ENCODE assay signal across 16 cellular contexts in genomic region chr17:49450735-49451134, GRCh38. TPM values are rescaled to one million over a fixed set of nuclear protein-coding genes. Genes with fewer than 3 reads are reported as not detected.
A peak's percentile ranks its signal among the peaks of the same experiment; 100 is the strongest.
DNase-seq lines count a peak whose midpoint lies in the region; ATAC-seq, FAIRE-seq and TF ChIP-seq lines count a peak whose summit lies in the region.
"Had no signal": no experiment of that assay in that cellular context is flagged by ENCODE, and none has a peak within 500 bp of the region (broad histone marks: within the 10 kb centered on the region; RNA-seq: fewer than 3 reads in every experiment).

No MANE protein-coding gene starts in this region.

- DNase-seq in activated CD8-positive, alpha-beta memory T cell treated with anti-CD3 and anti-CD28 coated beads, Interleukin-2, amount 10 ng/mL, durations not matched to agents 7 days and 5 days = peak; percentile 45
- DNase-seq in activated CD8-positive, alpha-beta memory T cell treated with anti-CD3 and anti-CD28 coated beads, Interleukin-2, amount 50 U/mL, for 4 hours = no peak
- peak; percentile 65 for DNase-seq in MV-4-11 (lab: John Stamatoyannopoulos, UW)
- peak; percentile 82 for DNase-seq in epithelial cell of esophagus (ENCODE audit: low read depth)
- peak; percentile 94 for DNase-seq in osteoblast (ENCODE audit: insufficient read length, low spot score, missing footprints)
- no peak for DNase-seq in GM19239 (ENCODE audit: insufficient read length, low spot score)
- no peak for DNase-seq in NCI-H526 treated with DMSO at 0.1 percent for 48 hours (lab: John Stamatoyannopoulos, UW)
- DNase-seq: activated CD4-positive, alpha-beta T cell treated with anti-CD3 and anti-CD28 coated beads for 36 hours; brain microvascular endothelial cell; DMS 273 treated with DMSO at 0.1 percent for 48 hours; effector memory CD8-positive, alpha-beta T cell; left colon; NCI-H1105; T-helper 2 cell had no signal

- H3K79me2 ChIP-seq in osteoblast (ENCODE audit: insufficient read depth, low read length) = no peaks in the 10 kb centered on the region

- peaks cover 18% of the 10 kb centered on the region for H3K4me1 ChIP-seq in osteoblast (ENCODE audit: insufficient read depth, low read length)

- peaks cover 11% of the 10 kb centered on the region for H3K27me3 Mint-ChIP-seq in activated CD8-positive, alpha-beta memory T cell treated with anti-CD3 and anti-CD28 coated beads, Interleukin-2, amount 10 ng/mL, durations not matched to agents 7 days and 5 days
- H3K27me3 Mint-ChIP-seq: activated CD4-positive, alpha-beta T cell treated with anti-CD3 and anti-CD28 coated beads for 36 hours had no signal

- H3K27me3 ChIP-seq in osteoblast (ENCODE audit: insufficient read depth, low read length) = peaks cover 4% of the 10 kb centered on the region

- H3K27ac Mint-ChIP-seq in activated CD8-positive, alpha-beta memory T cell treated with anti-CD3 and anti-CD28 coated beads, Interleukin-2, amount 10 ng/mL, durations not matched to agents 7 days and 5 days = no peak overlapping the region
- H3K27ac Mint-ChIP-seq: activated CD4-positive, alpha-beta T cell treated with anti-CD3 and anti-CD28 coated beads for 36 hours had no signal

- CTCF ChIA-PET in activated CD8-positive, alpha-beta memory T cell treated with anti-CD3 and anti-CD28 coated beads, Interleukin-2, amount 10 ng/mL, durations not matched to agents 7 days and 5 days (lab: Charles Lee) = interaction anchor here (0.5 to 2.5 kb wide), 3 partner anchors 83 to 107 kb away, joined by 3 to 9 read pairs (median 5); no protein-coding TSS in a partner anchor

- no peak overlapping the region for H3K27ac ChIP-seq in osteoblast (ENCODE audit: low read depth, low read length)
- H3K27ac ChIP-seq: brain microvascular endothelial cell had no signal

- no peak for TF ChIP-seq CTCF in epithelial cell of esophagus (IDR thresholded peaks at IDR 0.05; ENCODE audit: insufficient read depth, low read depth, low read length, missing control alignments)
- no peak for TF ChIP-seq CTCF in osteoblast (IDR thresholded peaks at IDR 0.05; ENCODE audit: extremely low read depth, low read depth, low read length)

- no peaks in the 10 kb centered on the region for H3K36me3 Mint-ChIP-seq in activated CD8-positive, alpha-beta memory T cell treated with anti-CD3 and anti-CD28 coated beads, Interleukin-2, amount 10 ng/mL, durations not matched to agents 7 days and 5 days

- ATAC-seq in activated CD8-positive, alpha-beta memory T cell treated with anti-CD3 and anti-CD28 coated beads, Interleukin-2, amount 10 ng/mL, durations not matched to agents 7 days and 5 days = peak; percentile 62
- ATAC-seq in HG02938 (IDR thresholded peaks at IDR 0.05; ENCODE audit: unreplicated experiment) = no peak
- ATAC-seq: activated CD4-positive, alpha-beta T cell treated with anti-CD3 and anti-CD28 coated beads for 36 hours; effector memory CD8-positive, alpha-beta T cell; left colon had no signal

- no peaks in the 10 kb centered on the region for H3K9me3 ChIP-seq in osteoblast (ENCODE audit: low read depth, low read length)

- H3K36me3 ChIP-seq in osteoblast (ENCODE audit: insufficient read depth, low read length) = no peaks in the 10 kb centered on the region
- H3K36me3 ChIP-seq: brain microvascular endothelial cell had no signal

- no peak overlapping the region for H3K4me3 Mint-ChIP-seq in activated CD8-positive, alpha-beta memory T cell treated with anti-CD3 and anti-CD28 coated beads, Interleukin-2, amount 10 ng/mL, durations not matched to agents 7 days and 5 days
- H3K4me3 Mint-ChIP-seq: activated CD4-positive, alpha-beta T cell treated with anti-CD3 and anti-CD28 coated beads for 36 hours had no signal

- no peak overlapping the region for H3K4me3 ChIP-seq in epithelial cell of esophagus (ENCODE audit: low read length)
- no peak overlapping the region for H3K4me3 ChIP-seq in osteoblast (ENCODE audit: insufficient read depth, low read length)

- H3K4me1 Mint-ChIP-seq in activated CD8-positive, alpha-beta memory T cell treated with anti-CD3 and anti-CD28 coated beads, Interleukin-2, amount 10 ng/mL, durations not matched to agents 7 days and 5 days = peaks cover 19% of the 10 kb centered on the region
- H3K4me1 Mint-ChIP-seq: activated CD4-positive, alpha-beta T cell treated with anti-CD3 and anti-CD28 coated beads for 36 hours had no signal

- FAIRE-seq in GM19239 (lab: Jason Lieb, UNC) = no peak
- FAIRE-seq: RCC 7860 had no signal

- no peak overlapping the region for H3K4me2 ChIP-seq in osteoblast (ENCODE audit: insufficient read depth, low read length)

- H3K9me3 Mint-ChIP-seq in activated CD8-positive, alpha-beta memory T cell treated with anti-CD3 and anti-CD28 coated beads, Interleukin-2, amount 10 ng/mL, durations not matched to agents 7 days and 5 days (ENCODE audit: low read depth) = no peaks in the 10 kb centered on the region
- H3K9me3 Mint-ChIP-seq: effector memory CD8-positive, alpha-beta T cell had no signal

- no peaks in the 10 kb centered on the region for H4K20me1 ChIP-seq in osteoblast (ENCODE audit: insufficient read depth, low read length)

- H2AFZ ChIP-seq in osteoblast (ENCODE audit: low read length) = no peak overlapping the region

RNA-seq across cellular contexts. Expression of gene PHB1, which starts 36.1 kb away (rescaled TPM):
- total RNA-seq in activated CD8-positive, alpha-beta memory T cell treated with anti-CD3 and anti-CD28 coated beads, Interleukin-2, amount 10 ng/mL, durations not matched to agents 7 days and 5 days = 100 to 1,000 TPM; 150 to 227 TPM
- total RNA-seq in osteoblast = 71.7 and 71.9 TPM in 2 replicates

RNA-seq across cellular contexts. Expression of gene NGFR, which starts 44.4 kb away (rescaled TPM):
- total RNA-seq in activated CD8-positive, alpha-beta memory T cell treated with anti-CD3 and anti-CD28 coated beads, Interleukin-2, amount 10 ng/mL, durations not matched to agents 7 days and 5 days = under 1 TPM; 0.07 to 0.20 TPM
- under 0.01 and 0.29 TPM in 2 replicates for total RNA-seq in osteoblast

Comparison
In these comparisons a context has a peak if more than half of its experiments do, and no peak if none do; other contexts are left out.
1. DNase-seq: peak in activated CD8-positive, alpha-beta memory T cell treated with anti-CD3 and anti-CD28 coated beads, Interleukin-2, amount 10 ng/mL, durations not matched to agents 7 days and 5 days (single experiment), MV-4-11 (single experiment), epithelial cell of esophagus (single experiment) and osteoblast (single experiment); none in activated CD8-positive, alpha-beta memory T cell treated with anti-CD3 and anti-CD28 coated beads, Interleukin-2, amount 50 U/mL, for 4 hours (single experiment), GM19239 (single experiment) and NCI-H526 treated with DMSO at 0.1 percent for 48 hours (single experiment).